In genomic region chr15:98163319-98164030, GRCh38 we compare ENCODE assay signal across 2 cellular contexts.
TF ChIP-seq lines count a peak whose summit lies in the region.

No MANE protein-coding gene starts in this region.

TF ChIP-seq in GM23338, 12 proteins besides CTCF, POLR2A, EP300 and RAD21 (continued from another document):
- TF ChIP-seq REST (IDR thresholded peaks at IDR 0.05; ENCODE audit: unreplicated experiment) = no peak
- TF ChIP-seq ZNF462 (CRISPR knock-in tag; IDR thresholded peaks at IDR 0.05) = no peak
- TF ChIP-seq POLR2AphosphoS5 (IDR thresholded peaks at IDR 0.05; ENCODE audit: low read depth) = no peak

TF ChIP-seq in HepG2, 621 proteins besides CTCF, POLR2A, EP300 and RAD21 (continued from another document):
- TF ChIP-seq KIAA2018 (CRISPR knock-in tag; IDR thresholded peaks at IDR 0.05; ENCODE audit: borderline replicate concordance) (no peak), ELF4 (CRISPR knock-in tag; IDR thresholded peaks at IDR 0.05; ENCODE audit: borderline replicate concordance) (no peak)
